8 cellular contexts compared by ENCODE assay signal in the genomic region with DNA sequence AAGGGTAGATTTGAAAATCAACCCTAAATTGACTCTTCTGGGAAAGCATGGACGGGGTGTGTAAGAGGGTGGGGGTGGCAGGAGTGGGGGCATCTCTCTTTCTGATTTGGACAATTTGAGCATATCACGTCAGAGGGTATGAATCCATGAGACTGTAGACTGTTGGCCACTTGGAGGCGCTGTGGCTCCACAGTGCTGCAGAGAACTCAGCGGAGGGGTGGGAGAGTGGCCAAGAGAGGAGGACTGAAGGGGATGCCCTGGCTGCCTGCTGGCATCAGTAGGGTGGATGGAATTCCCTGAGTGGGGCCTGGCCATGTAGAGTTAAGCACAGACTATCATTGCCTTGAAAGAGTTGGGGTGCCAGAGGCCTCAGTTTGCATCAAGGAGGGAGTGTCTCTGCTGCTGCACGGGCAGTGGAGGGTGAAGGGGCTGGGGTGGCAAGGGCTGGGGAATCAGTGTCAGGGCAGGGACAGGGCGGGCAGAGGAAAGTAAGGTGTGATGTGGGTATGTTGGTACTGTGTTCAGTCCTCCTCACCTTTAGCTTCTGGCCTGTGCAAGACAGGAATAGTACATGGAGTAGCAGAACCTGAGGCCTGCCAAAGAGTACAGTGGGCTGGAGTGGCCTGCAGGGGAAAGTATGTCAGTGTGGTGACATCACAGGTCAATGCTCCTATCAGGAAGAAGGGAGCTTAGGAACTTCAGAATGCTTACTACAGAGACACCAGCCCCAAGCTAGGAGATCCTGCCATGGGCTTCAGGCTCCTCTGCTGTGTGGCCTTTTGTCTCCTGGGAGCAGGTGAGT.
DNase-seq lines count a peak whose midpoint lies in the region; ATAC-seq and TF ChIP-seq lines count a peak whose summit lies in the region.

No MANE protein-coding gene starts in this region.

- peak; percentile 57 to 60 for ATAC-seq in CD4-positive, CD25-positive, alpha-beta regulatory T cell (ENCODE audit: low read depth in 2 of 2)
- ATAC-seq in HG03139 (IDR thresholded peaks at IDR 0.05; ENCODE audit: unreplicated experiment) = no peak

- peaks cover 0 to 5% (median 2%) of the 10 kb centered on the region in 4 donors for H3K4me1 Mint-ChIP-seq in CD4-positive, CD25-positive, alpha-beta regulatory T cell

- H3K27me3 ChIP-seq in CD4-positive, CD25-positive, alpha-beta regulatory T cell (ENCODE audit: control insufficient read depth, insufficient read depth, low read length) = no peaks in the 10 kb centered on the region
- H3K27me3 ChIP-seq in right atrium auricular region = no peaks in the 10 kb centered on the region

- H3K27ac Mint-ChIP-seq in CD4-positive, CD25-positive, alpha-beta regulatory T cell = peak overlapping the region in 2 of 3 donors; percentile 8 to 78

- no peaks in the 10 kb centered on the region for H3K4me1 ChIP-seq in CD4-positive, CD25-positive, alpha-beta regulatory T cell (ENCODE audit: control insufficient read depth, insufficient read depth, low read length, poor library complexity, severe bottlenecking)
- peaks cover 0 to under 1% of the 10 kb centered on the region in 2 donors for H3K4me1 ChIP-seq in right atrium auricular region

- TF ChIP-seq CTCF in foreskin fibroblast (IDR thresholded peaks at IDR 0.05; ENCODE audit: low read depth, low read length) = peak; percentile 19
- no peak for TF ChIP-seq CTCF in right atrium auricular region (IDR thresholded peaks at IDR 0.05)

- DNase-seq in CD4-positive, CD25-positive, alpha-beta regulatory T cell = peak in 1 of 3 donors; percentile 44
- DNase-seq in HT1080 (ENCODE audit: low read depth) (peak; percentile 27), foreskin fibroblast (no peak), stromal cell of bone marrow (ENCODE audit: low read depth) (peak; percentile 22), DMS79 (lab: John Stamatoyannopoulos, UW) (no peak), right atrium auricular region (ENCODE audit: low spot score) (no peak)
- peak; percentile 63 to 66 for DNase-seq in activated CD4-positive, alpha-beta T cell treated with anti-CD3 and anti-CD28 coated beads, Interleukin-2, amount 50 U/mL, for 48 hours

- peak overlapping the region; percentile 10 to 82 (median 42) for H3K4me3 Mint-ChIP-seq in CD4-positive, CD25-positive, alpha-beta regulatory T cell

- H3K27me3 Mint-ChIP-seq in CD4-positive, CD25-positive, alpha-beta regulatory T cell = peaks cover 11% of the 10 kb centered on the region

- no peaks in the 10 kb centered on the region for H3K9me3 Mint-ChIP-seq in CD4-positive, CD25-positive, alpha-beta regulatory T cell

- H3K9me3 ChIP-seq in CD4-positive, CD25-positive, alpha-beta regulatory T cell (ENCODE audit: control insufficient read depth in 2 of 2, low read length in 2 of 2) = no peaks in the 10 kb centered on the region
- no peaks in the 10 kb centered on the region for H3K9me3 ChIP-seq in right atrium auricular region

- no peaks in the 10 kb centered on the region for H3K36me3 ChIP-seq in CD4-positive, CD25-positive, alpha-beta regulatory T cell (ENCODE audit: control insufficient read depth, insufficient read depth, low read length)
- no peaks in the 10 kb centered on the region for H3K36me3 ChIP-seq in right atrium auricular region

- H3K4me3 ChIP-seq in CD4-positive, CD25-positive, alpha-beta regulatory T cell (ENCODE audit: low read depth, low read length) = no peak overlapping the region
- H3K4me3 ChIP-seq in foreskin fibroblast (ENCODE audit: low read depth in 1 of 2, low read length in 2 of 2) (no peak overlapping the region), right atrium auricular region (no peak overlapping the region)

- no peaks in the 10 kb centered on the region for H3K36me3 Mint-ChIP-seq in CD4-positive, CD25-positive, alpha-beta regulatory T cell

- no peak overlapping the region for H3K27ac ChIP-seq in CD4-positive, CD25-positive, alpha-beta regulatory T cell (ENCODE audit: insufficient read depth, low read length, poor library complexity, severe bottlenecking)
- no peak overlapping the region for H3K27ac ChIP-seq in right atrium auricular region

Comparison
In these comparisons a context has a peak if more than half of its experiments do, and no peak if none do; other contexts are left out.
1. DNase-seq: peak in HT1080 (single experiment), activated CD4-positive, alpha-beta T cell treated with anti-CD3 and anti-CD28 coated beads, Interleukin-2, amount 50 U/mL, for 48 hours (2 of 2) and stromal cell of bone marrow (single experiment); none in foreskin fibroblast (0 of 2), DMS79 (single experiment) and right atrium auricular region (single experiment).